Comparison of ENCODE assay signal across 21 cellular contexts in genomic region chr14:22910916-22911315, GRCh38. TPM values are rescaled to one million over a fixed set of nuclear protein-coding genes. Genes with fewer than 3 reads are reported as not detected.
DNase-seq lines count a peak whose midpoint lies in the region; ATAC-seq lines count a peak whose summit lies in the region.
"Had no signal": no experiment of that assay in that cellular context is flagged by ENCODE, and none has a peak within 500 bp of the region (broad histone marks: within the 10 kb centered on the region; RNA-seq: fewer than 3 reads in every experiment).

No MANE protein-coding gene starts in this region.

- no peak overlapping the region for H3K27ac Mint-ChIP-seq in activated CD4-positive, alpha-beta memory T cell treated with anti-CD3 and anti-CD28 coated beads for 36 hours
- no peak overlapping the region for H3K27ac Mint-ChIP-seq in activated CD4-positive, alpha-beta memory T cell treated with anti-CD3 and anti-CD28 coated beads, Interleukin-2, amount 10 ng/mL, durations not matched to agents 7 days and 5 days
- peak overlapping the region in 1 of 2 donors; percentile 9 for H3K27ac Mint-ChIP-seq in activated naive CD4-positive, alpha-beta T cell treated with anti-CD3 and anti-CD28 coated beads, Interleukin-2, amount 50 U/mL, for 72 hours
- H3K27ac Mint-ChIP-seq in activated T-helper 17 cell treated with anti-CD3 and anti-CD28 coated beads, Interleukin-2, amount 50 U/mL, for 72 hours = peak overlapping the region; percentile 14
- no peak overlapping the region for H3K27ac Mint-ChIP-seq in stimulated activated effector memory CD8-positive, alpha-beta T cell treated with anti-CD3 and anti-CD28 coated beads, Interleukin-12 subunit alpha, Interleukin-12 subunit beta, amount 100 ng/mL, for 72 hours
- H3K27ac Mint-ChIP-seq: CD4-positive, alpha-beta memory T cell; GM23338; H9 had no signal

- no peak overlapping the region for H3K4me3 Mint-ChIP-seq in activated CD4-positive, alpha-beta memory T cell treated with anti-CD3 and anti-CD28 coated beads for 36 hours
- no peak overlapping the region for H3K4me3 Mint-ChIP-seq in activated CD4-positive, alpha-beta memory T cell treated with anti-CD3 and anti-CD28 coated beads, Interleukin-2, amount 10 ng/mL, durations not matched to agents 7 days and 5 days
- H3K4me3 Mint-ChIP-seq in activated T-helper 17 cell treated with anti-CD3 and anti-CD28 coated beads, Interleukin-2, amount 50 U/mL, for 72 hours = peak overlapping the region; percentile 26
- no peak overlapping the region for H3K4me3 Mint-ChIP-seq in stimulated activated effector memory CD8-positive, alpha-beta T cell treated with anti-CD3 and anti-CD28 coated beads, Interleukin-12 subunit alpha, Interleukin-12 subunit beta, amount 100 ng/mL, for 72 hours
- H3K4me3 Mint-ChIP-seq: CD4-positive, alpha-beta memory T cell; GM23338; H9 had no signal

- peak; percentile 48 to 54 for ATAC-seq in activated naive CD4-positive, alpha-beta T cell treated with anti-CD3 and anti-CD28 coated beads, Interleukin-2, amount 50 U/mL, for 72 hours
- ATAC-seq in activated T-helper 17 cell treated with anti-CD3 and anti-CD28 coated beads, Interleukin-2, amount 50 U/mL, for 72 hours (replicated peaks) = peak; percentile 93
- ATAC-seq in stimulated activated effector memory CD8-positive, alpha-beta T cell treated with anti-CD3 and anti-CD28 coated beads, Interleukin-12 subunit alpha, Interleukin-12 subunit beta, amount 100 ng/mL, for 72 hours = peak; percentile 72
- ATAC-seq: A549, GM23338, HCT116 had no signal

- H3K4me1 Mint-ChIP-seq in activated CD4-positive, alpha-beta memory T cell treated with anti-CD3 and anti-CD28 coated beads for 36 hours (ENCODE audit: low read depth) = peaks cover 29% of the 10 kb centered on the region
- peaks cover 24% of the 10 kb centered on the region for H3K4me1 Mint-ChIP-seq in activated CD4-positive, alpha-beta memory T cell treated with anti-CD3 and anti-CD28 coated beads, Interleukin-2, amount 10 ng/mL, durations not matched to agents 7 days and 5 days
- H3K4me1 Mint-ChIP-seq in activated T-helper 17 cell treated with anti-CD3 and anti-CD28 coated beads, Interleukin-2, amount 50 U/mL, for 72 hours = peaks cover 18% of the 10 kb centered on the region
- H3K4me1 Mint-ChIP-seq in stimulated activated effector memory CD8-positive, alpha-beta T cell treated with anti-CD3 and anti-CD28 coated beads, Interleukin-12 subunit alpha, Interleukin-12 subunit beta, amount 100 ng/mL, for 72 hours = peaks cover 15% of the 10 kb centered on the region
- H3K4me1 Mint-ChIP-seq: GM23338, H9 had no signal

- POLR2A ChIA-PET in activated CD4-positive, alpha-beta memory T cell treated with anti-CD3 and anti-CD28 coated beads for 36 hours (lab: Charles Lee) = interaction anchor here (0.8 kb wide), 1 partner anchor 38 kb away, joined by 4 read pairs; no protein-coding TSS in a partner anchor
- POLR2A ChIA-PET in activated CD4-positive, alpha-beta memory T cell treated with anti-CD3 and anti-CD28 coated beads, Interleukin-2, amount 10 ng/mL, durations not matched to agents 7 days and 5 days (lab: Charles Lee) = interaction anchor here (0.7 to 1.0 kb wide), 3 partner anchors 9 to 39 kb away, joined by 3 read pairs; partner anchors contain the start of genes LRP10 and RBM23

- CTCF ChIA-PET in activated CD4-positive, alpha-beta memory T cell treated with anti-CD3 and anti-CD28 coated beads for 36 hours (lab: Charles Lee) = interaction anchor here (0.6 to 1.7 kb wide), 8 partner anchors 9 to 145 kb away, joined by 3 to 5 read pairs (median 3); no protein-coding TSS in a partner anchor
- CTCF ChIA-PET in activated CD4-positive, alpha-beta memory T cell treated with anti-CD3 and anti-CD28 coated beads, Interleukin-2, amount 10 ng/mL, durations not matched to agents 7 days and 5 days (lab: Charles Lee) = interaction anchor here (0.8 kb wide), 1 partner anchor 11 kb away, joined by 3 read pairs; no protein-coding TSS in a partner anchor

- H3K9me3 Mint-ChIP-seq in activated CD4-positive, alpha-beta memory T cell treated with anti-CD3 and anti-CD28 coated beads for 36 hours = no peaks in the 10 kb centered on the region
- H3K9me3 Mint-ChIP-seq in activated CD4-positive, alpha-beta memory T cell treated with anti-CD3 and anti-CD28 coated beads, Interleukin-2, amount 10 ng/mL, durations not matched to agents 7 days and 5 days = no peaks in the 10 kb centered on the region
- H3K9me3 Mint-ChIP-seq in activated naive CD4-positive, alpha-beta T cell treated with anti-CD3 and anti-CD28 coated beads, Interleukin-2, amount 50 U/mL, for 72 hours = no peaks in the 10 kb centered on the region
- no peaks in the 10 kb centered on the region for H3K9me3 Mint-ChIP-seq in activated T-helper 17 cell treated with anti-CD3 and anti-CD28 coated beads, Interleukin-2, amount 50 U/mL, for 72 hours
- H3K9me3 Mint-ChIP-seq in stimulated activated effector memory CD8-positive, alpha-beta T cell treated with anti-CD3 and anti-CD28 coated beads, Interleukin-12 subunit alpha, Interleukin-12 subunit beta, amount 100 ng/mL, for 72 hours = no peaks in the 10 kb centered on the region
- H3K9me3 Mint-ChIP-seq: CD4-positive, alpha-beta memory T cell; GM23338; H9 had no signal

- no peaks in the 10 kb centered on the region for H3K27me3 Mint-ChIP-seq in activated CD4-positive, alpha-beta memory T cell treated with anti-CD3 and anti-CD28 coated beads for 36 hours
- no peaks in the 10 kb centered on the region for H3K27me3 Mint-ChIP-seq in activated CD4-positive, alpha-beta memory T cell treated with anti-CD3 and anti-CD28 coated beads, Interleukin-2, amount 10 ng/mL, durations not matched to agents 7 days and 5 days
- H3K27me3 Mint-ChIP-seq in activated T-helper 17 cell treated with anti-CD3 and anti-CD28 coated beads, Interleukin-2, amount 50 U/mL, for 72 hours = no peaks in the 10 kb centered on the region
- H3K27me3 Mint-ChIP-seq: CD4-positive, alpha-beta memory T cell had no signal

- intact Hi-C loops in activated CD4-positive, alpha-beta memory T cell treated with anti-CD3 and anti-CD28 coated beads for 36 hours (cut with micrococcal nuclease) = no loop called here

- peak; percentile 45 for DNase-seq in activated CD4-positive, alpha-beta memory T cell treated with anti-CD3 and anti-CD28 coated beads for 36 hours
- no peak for DNase-seq in activated CD4-positive, alpha-beta memory T cell treated with anti-CD3 and anti-CD28 coated beads, Interleukin-2, amount 10 ng/mL, durations not matched to agents 7 days and 5 days
- DNase-seq in activated naive CD4-positive, alpha-beta T cell treated with anti-CD3 and anti-CD28 coated beads, Interleukin-2, amount 50 U/mL, for 72 hours (ENCODE audit: low spot score in 2 of 2) = no peak
- DNase-seq in activated naive CD4-positive, alpha-beta T cell treated with anti-CD3 and anti-CD28 coated beads, Interleukin-2, amount 50 U/mL, for 16 hours = no peak
- DNase-seq in stimulated activated effector memory CD8-positive, alpha-beta T cell treated with anti-CD3 and anti-CD28 coated beads, Interleukin-12 subunit alpha, Interleukin-12 subunit beta, amount 100 ng/mL, for 72 hours (ENCODE audit: low spot score in 2 of 2) = no peak
- DNase-seq in NCI-H510A (lab: John Stamatoyannopoulos, UW) = no peak
- DNase-seq: 8988T; ACHN; C1 segment of cervical spinal cord; Calu3; CD4-positive, alpha-beta memory T cell; COR-L47; DMS53; DMS79 treated with DMSO at 0.1 percent for 48 hours; GF-D8; H9 had no signal

- H3K36me3 Mint-ChIP-seq in activated CD4-positive, alpha-beta memory T cell treated with anti-CD3 and anti-CD28 coated beads for 36 hours = peaks cover 29% of the 10 kb centered on the region
- peaks cover 48% of the 10 kb centered on the region for H3K36me3 Mint-ChIP-seq in activated CD4-positive, alpha-beta memory T cell treated with anti-CD3 and anti-CD28 coated beads, Interleukin-2, amount 10 ng/mL, durations not matched to agents 7 days and 5 days (ENCODE audit: low read depth)
- H3K36me3 Mint-ChIP-seq in activated naive CD4-positive, alpha-beta T cell treated with anti-CD3 and anti-CD28 coated beads, Interleukin-2, amount 50 U/mL, for 72 hours = peaks cover 15 to 44% of the 10 kb centered on the region in 2 donors
- H3K36me3 Mint-ChIP-seq in activated T-helper 17 cell treated with anti-CD3 and anti-CD28 coated beads, Interleukin-2, amount 50 U/mL, for 72 hours (ENCODE audit: low read depth) = peaks cover 89% of the 10 kb centered on the region
- peaks cover 100% of the 10 kb centered on the region for H3K36me3 Mint-ChIP-seq in stimulated activated effector memory CD8-positive, alpha-beta T cell treated with anti-CD3 and anti-CD28 coated beads, Interleukin-12 subunit alpha, Interleukin-12 subunit beta, amount 100 ng/mL, for 72 hours

RNA-seq across cellular contexts. Expression of gene RBM23, which starts 8.0 kb away (rescaled TPM):
- 10 to 100 TPM; 55.0 to 56.0 TPM for total RNA-seq in activated CD4-positive, alpha-beta memory T cell treated with anti-CD3 and anti-CD28 coated beads for 36 hours
- total RNA-seq in activated CD4-positive, alpha-beta memory T cell treated with anti-CD3 and anti-CD28 coated beads, Interleukin-2, amount 10 ng/mL, durations not matched to agents 7 days and 5 days = 10 to 100 TPM; 71.8 to 73.5 TPM
- total RNA-seq in activated naive CD4-positive, alpha-beta T cell treated with anti-CD3 and anti-CD28 coated beads, Interleukin-2, amount 50 U/mL, for 72 hours = 10 to 100 TPM; 63.5 to 97.7 TPM
- total RNA-seq in activated T-helper 17 cell treated with anti-CD3 and anti-CD28 coated beads, Interleukin-2, amount 50 U/mL, for 72 hours = 10 to 100 TPM; 69.5 to 70.5 TPM

RNA-seq across cellular contexts. Expression of gene PRMT5, which starts 18.3 kb away (rescaled TPM):
- 100 to 1,000 TPM in 1 of 2 experiments, 10 to 100 TPM in 1; 85.6 to 100 TPM for total RNA-seq in activated CD4-positive, alpha-beta memory T cell treated with anti-CD3 and anti-CD28 coated beads for 36 hours
- total RNA-seq in activated CD4-positive, alpha-beta memory T cell treated with anti-CD3 and anti-CD28 coated beads, Interleukin-2, amount 10 ng/mL, durations not matched to agents 7 days and 5 days = 10 to 100 TPM; 46.3 to 49.8 TPM
- total RNA-seq in activated naive CD4-positive, alpha-beta T cell treated with anti-CD3 and anti-CD28 coated beads, Interleukin-2, amount 50 U/mL, for 72 hours = 100 to 1,000 TPM in 1 of 2 donors, 10 to 100 TPM in 1; 47.1 to 120 TPM
- total RNA-seq in activated T-helper 17 cell treated with anti-CD3 and anti-CD28 coated beads, Interleukin-2, amount 50 U/mL, for 72 hours = 100 to 1,000 TPM in 1 of 2 donors, 10 to 100 TPM in 1; 61.7 to 127 TPM

RNA-seq across cellular contexts. Expression of gene REM2, which starts 27.9 kb away (rescaled TPM):
- under 1 TPM; 0.36 to 0.77 TPM for total RNA-seq in activated CD4-positive, alpha-beta memory T cell treated with anti-CD3 and anti-CD28 coated beads for 36 hours
- total RNA-seq in activated CD4-positive, alpha-beta memory T cell treated with anti-CD3 and anti-CD28 coated beads, Interleukin-2, amount 10 ng/mL, durations not matched to agents 7 days and 5 days = 1 to 10 TPM in 1 of 2 experiments, under 1 TPM in 1; 0.98 to 1.2 TPM
- total RNA-seq in activated naive CD4-positive, alpha-beta T cell treated with anti-CD3 and anti-CD28 coated beads, Interleukin-2, amount 50 U/mL, for 72 hours = 1 to 10 TPM in 1 of 2 donors, under 1 TPM in 1; 0.93 to 1.1 TPM
- 1 to 10 TPM in 1 of 2 donors, under 1 TPM in 1; 0.56 to 1.3 TPM for total RNA-seq in activated T-helper 17 cell treated with anti-CD3 and anti-CD28 coated beads, Interleukin-2, amount 50 U/mL, for 72 hours
- total RNA-seq: G401 had no signal

RNA-seq across cellular contexts. Expression of gene LRP10, which starts 39.4 kb away (rescaled TPM):
- total RNA-seq in activated CD4-positive, alpha-beta memory T cell treated with anti-CD3 and anti-CD28 coated beads for 36 hours = 10 to 100 TPM; 62.4 to 64.3 TPM
- 10 to 100 TPM; 88.5 to 98.6 TPM for total RNA-seq in activated CD4-positive, alpha-beta memory T cell treated with anti-CD3 and anti-CD28 coated beads, Interleukin-2, amount 10 ng/mL, durations not matched to agents 7 days and 5 days
- 10 to 100 TPM; 48.9 to 67.6 TPM for total RNA-seq in activated naive CD4-positive, alpha-beta T cell treated with anti-CD3 and anti-CD28 coated beads, Interleukin-2, amount 50 U/mL, for 72 hours
- total RNA-seq in activated T-helper 17 cell treated with anti-CD3 and anti-CD28 coated beads, Interleukin-2, amount 50 U/mL, for 72 hours = 10 to 100 TPM; 61.3 to 78.1 TPM

RNA-seq across cellular contexts. Expression of gene HAUS4, which starts 46.0 kb away (rescaled TPM):
- total RNA-seq in activated CD4-positive, alpha-beta memory T cell treated with anti-CD3 and anti-CD28 coated beads for 36 hours = 10 to 100 TPM; 84.4 to 86.6 TPM
- total RNA-seq in activated CD4-positive, alpha-beta memory T cell treated with anti-CD3 and anti-CD28 coated beads, Interleukin-2, amount 10 ng/mL, durations not matched to agents 7 days and 5 days = 10 to 100 TPM; 60.2 to 66.5 TPM
- total RNA-seq in activated naive CD4-positive, alpha-beta T cell treated with anti-CD3 and anti-CD28 coated beads, Interleukin-2, amount 50 U/mL, for 72 hours = 10 to 100 TPM; 82.2 to 93.3 TPM
- total RNA-seq in activated T-helper 17 cell treated with anti-CD3 and anti-CD28 coated beads, Interleukin-2, amount 50 U/mL, for 72 hours = 10 to 100 TPM; 60.6 to 78.5 TPM
